Comparison of ENCODE assay signal across 23 cellular contexts in genomic region chr11:86157797-86158378, GRCh38.
"Had no signal": no experiment of that assay in that cellular context is flagged by ENCODE, and none has a peak within 500 bp of the region (broad histone marks: within the 10 kb centered on the region; RNA-seq: fewer than 3 reads in every experiment).

No MANE protein-coding gene starts in this region.

- H3K9me3 ChIP-seq: body of pancreas, lower lobe of right lung, psoas muscle had no signal

- H3K4me3 ChIP-seq: body of pancreas, lower lobe of right lung, psoas muscle, skin epidermis had no signal

- H3K27me3 ChIP-seq: body of pancreas had no signal

- H3K36me3 ChIP-seq: lower lobe of right lung had no signal

- H3K27ac Mint-ChIP-seq: activated naive CD8-positive, alpha-beta T cell had no signal

- H3K4me3 Mint-ChIP-seq: activated CD4-positive, alpha-beta memory T cell treated with anti-CD3 and anti-CD28 coated beads, Interleukin-2, amount 10 ng/mL, durations not matched to agents 7 days and 5 days; activated CD8-positive, alpha-beta memory T cell treated with anti-CD3 and anti-CD28 coated beads, Interleukin-2, amount 10 ng/mL, durations not matched to agents 7 days and 5 days; activated naive CD8-positive, alpha-beta T cell; nephron; stimulated activated naive CD8-positive, alpha-beta T cell treated with anti-CD3 and anti-CD28 coated beads, Interleukin-15, amount 100 ng/mL, for 72 hours; type B pancreatic cell had no signal

- H3K4me1 ChIP-seq: body of pancreas, psoas muscle had no signal

- FAIRE-seq: colon, endometrium, islet of Langerhans had no signal

- DNase-seq: activated CD4-positive, alpha-beta memory T cell treated with anti-CD3 and anti-CD28 coated beads, Interleukin-2, amount 10 ng/mL, durations not matched to agents 7 days and 5 days; activated CD4-positive, alpha-beta T cell treated with anti-CD3 and anti-CD28 coated beads for 4 hours; activated CD8-positive, alpha-beta memory T cell treated with anti-CD3 and anti-CD28 coated beads, Interleukin-2, amount 10 ng/mL, durations not matched to agents 7 days and 5 days; amniotic stem cell; body of pancreas; caudate nucleus; foreskin melanocyte; glutamatergic neuron; hippocampal formation; left colon; lower lobe of right lung; occipital lobe; psoas muscle; right cardiac atrium; stimulated activated naive CD8-positive, alpha-beta T cell treated with anti-CD3 and anti-CD28 coated beads, Interleukin-15, amount 100 ng/mL, for 72 hours; T-helper 2 cell had no signal

- H3K9me3 Mint-ChIP-seq: activated CD4-positive, alpha-beta memory T cell treated with anti-CD3 and anti-CD28 coated beads, Interleukin-2, amount 10 ng/mL, durations not matched to agents 7 days and 5 days; nephron; stimulated activated naive CD8-positive, alpha-beta T cell treated with anti-CD3 and anti-CD28 coated beads, Interleukin-15, amount 100 ng/mL, for 72 hours; type B pancreatic cell had no signal

- H3K27ac ChIP-seq: body of pancreas, lower lobe of right lung, psoas muscle, skin epidermis had no signal

- H3K27me3 Mint-ChIP-seq: activated CD4-positive, alpha-beta memory T cell treated with anti-CD3 and anti-CD28 coated beads, Interleukin-2, amount 10 ng/mL, durations not matched to agents 7 days and 5 days; activated CD8-positive, alpha-beta memory T cell treated with anti-CD3 and anti-CD28 coated beads, Interleukin-2, amount 10 ng/mL, durations not matched to agents 7 days and 5 days; activated naive CD8-positive, alpha-beta T cell; type B pancreatic cell had no signal

- H3K36me3 Mint-ChIP-seq: activated naive CD8-positive, alpha-beta T cell; type B pancreatic cell had no signal
